Comparison of ENCODE assay signal across 1 cellular context in genomic region chr6:128848169-128848935, GRCh38.
TF ChIP-seq lines count a peak whose summit lies in the region.

No MANE protein-coding gene starts in this region.

TF ChIP-seq in WTC11, 78 proteins besides CTCF, POLR2A, EP300 and RAD21 (continued from another document):
- TF ChIP-seq PRDM15 (CRISPR knock-in tag; IDR thresholded peaks at IDR 0.05): no peak
- no peak for TF ChIP-seq CBFB (CRISPR knock-in tag; IDR thresholded peaks at IDR 0.05; ENCODE audit: low read depth)
- no peak for TF ChIP-seq ZBTB43 (CRISPR knock-in tag; IDR thresholded peaks at IDR 0.05)
- TF ChIP-seq NR3C1 (CRISPR knock-in tag; conservative IDR thresholded peaks at IDR 0.05; ENCODE audit: low read depth): no peak
- no peak for TF ChIP-seq MLX (CRISPR knock-in tag; IDR thresholded peaks at IDR 0.05)
- no peak for TF ChIP-seq ZNF138 (CRISPR knock-in tag; conservative IDR thresholded peaks at IDR 0.05)
- no peak for TF ChIP-seq STAT6 (CRISPR knock-in tag; conservative IDR thresholded peaks at IDR 0.05; ENCODE audit: low read depth)
- TF ChIP-seq ZNF121 (CRISPR knock-in tag; IDR thresholded peaks at IDR 0.05): no peak
- TF ChIP-seq KAT7 (CRISPR knock-in tag; IDR thresholded peaks at IDR 0.05; ENCODE audit: borderline replicate concordance): no peak
- TF ChIP-seq MYBL2 (CRISPR knock-in tag; IDR thresholded peaks at IDR 0.05): no peak
- no peak for TF ChIP-seq GTF2I (CRISPR knock-in tag; conservative IDR thresholded peaks at IDR 0.05)
- TF ChIP-seq HMGXB4 (CRISPR knock-in tag; IDR thresholded peaks at IDR 0.05): no peak
- no peak for TF ChIP-seq ZNF532 (CRISPR knock-in tag; IDR thresholded peaks at IDR 0.05; ENCODE audit: borderline replicate concordance)
- no peak for TF ChIP-seq USF2 (CRISPR knock-in tag; IDR thresholded peaks at IDR 0.05)
- no peak for TF ChIP-seq FOXP1 (CRISPR knock-in tag; IDR thresholded peaks at IDR 0.05; ENCODE audit: borderline replicate concordance)
